27 cellular contexts compared by ENCODE assay signal in the genomic region with DNA sequence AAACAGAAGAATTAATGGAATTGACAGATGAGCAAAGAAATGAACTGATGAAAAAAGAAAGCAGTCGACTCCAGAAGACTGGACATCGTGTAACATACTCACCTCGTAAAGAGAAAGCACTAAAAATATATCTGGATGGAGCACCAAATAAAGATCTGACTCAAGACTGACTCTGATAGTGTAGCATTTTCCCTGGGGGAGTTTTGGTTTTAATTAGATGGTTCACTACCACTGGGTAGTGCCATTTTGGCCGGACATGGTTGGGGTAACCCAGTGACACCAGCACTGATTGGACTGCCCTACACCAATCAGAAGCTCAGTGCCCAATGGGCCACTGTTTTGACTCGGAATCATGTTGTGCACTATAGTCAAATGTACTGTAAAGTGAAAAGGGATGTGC. TPM values are rescaled to one million over a fixed set of nuclear protein-coding genes. Genes with fewer than 3 reads are reported as not detected.
"Had no signal": no experiment of that assay in that cellular context is flagged by ENCODE, and none has a peak within 500 bp of the region (broad histone marks: within the 10 kb centered on the region; RNA-seq: fewer than 3 reads in every experiment).

No MANE protein-coding gene starts in this region.

- H3K27me3 Mint-ChIP-seq: activated CD4-positive, alpha-beta memory T cell treated with anti-CD3 and anti-CD28 coated beads for 36 hours; activated CD4-positive, alpha-beta T cell treated with anti-CD3 and anti-CD28 coated beads for 36 hours; activated CD4-positive, alpha-beta T cell treated with anti-CD3 and anti-CD28 coated beads, Interleukin-2, amount 10 ng/mL, durations not matched to agents 24 days and 14 days; activated CD8-positive, alpha-beta memory T cell treated with anti-CD3 and anti-CD28 coated beads, Interleukin-2, amount 10 ng/mL, durations not matched to agents 7 days and 5 days; activated naive CD8-positive, alpha-beta T cell; activated T-cell treated with anti-CD3 and anti-CD28 coated beads, Interleukin-2, amount 50 U/mL, for 24 hours; central memory CD8-positive, alpha-beta T cell; effector memory CD8-positive, alpha-beta T cell had no signal

- H3K27ac Mint-ChIP-seq: activated CD4-positive, alpha-beta memory T cell treated with anti-CD3 and anti-CD28 coated beads for 36 hours; activated CD4-positive, alpha-beta T cell treated with anti-CD3 and anti-CD28 coated beads for 36 hours; activated CD4-positive, alpha-beta T cell treated with anti-CD3 and anti-CD28 coated beads, Interleukin-2, amount 10 ng/mL, durations not matched to agents 24 days and 14 days; activated CD8-positive, alpha-beta memory T cell treated with anti-CD3 and anti-CD28 coated beads, Interleukin-2, amount 10 ng/mL, durations not matched to agents 7 days and 5 days; activated CD8-positive, alpha-beta T cell treated with anti-CD3 and anti-CD28 coated beads, Interleukin-2, amount 10 ng/mL, durations not matched to agents 7 days and 5 days; activated naive CD8-positive, alpha-beta T cell; activated T-cell treated with anti-CD3 and anti-CD28 coated beads, Interleukin-2, amount 50 U/mL, for 24 hours; activated T-helper 1 cell treated with anti-CD3 and anti-CD28 coated beads, Interleukin-12 subunit alpha, Interleukin-12 subunit beta, Interleukin-2, Interleukin-4 antibody, amounts not matched to agents 30 ng/mL and 10 ng/mL and 1 ng/mL, durations not matched to agents 14 hours and 24 hours and 36 hours; effector memory CD8-positive, alpha-beta T cell had no signal

- H3K9me3 Mint-ChIP-seq: activated CD4-positive, alpha-beta memory T cell treated with anti-CD3 and anti-CD28 coated beads for 36 hours; activated CD4-positive, alpha-beta T cell treated with anti-CD3 and anti-CD28 coated beads, Interleukin-2, amount 10 ng/mL, durations not matched to agents 24 days and 14 days; activated T-cell treated with anti-CD3 and anti-CD28 coated beads, Interleukin-2, amount 50 U/mL, for 24 hours; activated T-helper 1 cell treated with anti-CD3 and anti-CD28 coated beads, Interleukin-12 subunit alpha, Interleukin-12 subunit beta, Interleukin-2, Interleukin-4 antibody, amounts not matched to agents 30 ng/mL and 10 ng/mL and 1 ng/mL, durations not matched to agents 14 hours and 24 hours and 36 hours; central memory CD8-positive, alpha-beta T cell; effector memory CD8-positive, alpha-beta T cell had no signal

- DNase-seq: activated CD4-positive, alpha-beta memory T cell treated with anti-CD3 and anti-CD28 coated beads for 36 hours; activated CD4-positive, alpha-beta T cell treated with anti-CD3 and anti-CD28 coated beads for 36 hours; activated CD4-positive, alpha-beta T cell treated with anti-CD3 and anti-CD28 coated beads, Interleukin-2, amount 10 ng/mL, durations not matched to agents 24 days and 14 days; activated CD4-positive, CD25-positive, alpha-beta regulatory T cell; activated CD4-positive, CD25-positive, alpha-beta regulatory T cell treated with anti-CD3 and anti-CD28 coated beads, Interleukin-2, amount 50 U/mL, for 72 hours; activated CD8-positive, alpha-beta memory T cell treated with anti-CD3 and anti-CD28 coated beads, Interleukin-2, amount 10 ng/mL, durations not matched to agents 7 days and 5 days; activated CD8-positive, alpha-beta memory T cell treated with anti-CD3 and anti-CD28 coated beads, Interleukin-2, amount 50 U/mL, for 4 hours; activated CD8-positive, alpha-beta T cell treated with anti-CD3 and anti-CD28 coated beads, Interleukin-2, amount 10 ng/mL, durations not matched to agents 7 days and 5 days; activated naive CD4-positive, alpha-beta T cell treated with anti-CD3 and anti-CD28 coated beads, Interleukin-2, amount 50 U/mL, for 16 hours; activated T-cell treated with anti-CD3 and anti-CD28 coated beads for 4 hours; activated T-cell treated with anti-CD3 and anti-CD28 coated beads, Interleukin-2, amount 50 U/mL, for 24 hours; amniotic stem cell; anterior cingulate cortex; brain microvascular endothelial cell; cortex of kidney; dermis blood vessel endothelial cell; effector CD4-positive, alpha-beta T cell; effector memory CD8-positive, alpha-beta T cell; foreskin fibroblast; glutamatergic neuron; heart left ventricle; T-helper 2 cell had no signal

- ATAC-seq: activated CD4-positive, alpha-beta T cell treated with anti-CD3 and anti-CD28 coated beads for 36 hours; activated CD8-positive, alpha-beta memory T cell treated with anti-CD3 and anti-CD28 coated beads, Interleukin-2, amount 10 ng/mL, durations not matched to agents 7 days and 5 days; activated CD8-positive, alpha-beta T cell treated with anti-CD3 and anti-CD28 coated beads, Interleukin-2, amount 10 ng/mL, durations not matched to agents 7 days and 5 days; effector memory CD8-positive, alpha-beta T cell; esophagus mucosa; heart left ventricle had no signal

- H3K4me3 Mint-ChIP-seq: activated CD4-positive, alpha-beta memory T cell treated with anti-CD3 and anti-CD28 coated beads for 36 hours; activated CD4-positive, alpha-beta T cell treated with anti-CD3 and anti-CD28 coated beads for 36 hours; activated CD4-positive, alpha-beta T cell treated with anti-CD3 and anti-CD28 coated beads, Interleukin-2, amount 10 ng/mL, durations not matched to agents 24 days and 14 days; activated CD8-positive, alpha-beta memory T cell treated with anti-CD3 and anti-CD28 coated beads, Interleukin-2, amount 10 ng/mL, durations not matched to agents 7 days and 5 days; activated CD8-positive, alpha-beta T cell treated with anti-CD3 and anti-CD28 coated beads, Interleukin-2, amount 10 ng/mL, durations not matched to agents 7 days and 5 days; activated naive CD8-positive, alpha-beta T cell; activated T-cell treated with anti-CD3 and anti-CD28 coated beads, Interleukin-2, amount 50 U/mL, for 24 hours; activated T-helper 1 cell treated with anti-CD3 and anti-CD28 coated beads, Interleukin-12 subunit alpha, Interleukin-12 subunit beta, Interleukin-2, Interleukin-4 antibody, amounts not matched to agents 30 ng/mL and 10 ng/mL and 1 ng/mL, durations not matched to agents 14 hours and 24 hours and 36 hours; central memory CD8-positive, alpha-beta T cell; effector memory CD8-positive, alpha-beta T cell had no signal

RNA-seq across cellular contexts. Expression of a gene that starts 52.4 kb away (rescaled TPM):
- total RNA-seq: activated CD4-positive, alpha-beta memory T cell treated with anti-CD3 and anti-CD28 coated beads for 36 hours; activated CD4-positive, alpha-beta T cell treated with anti-CD3 and anti-CD28 coated beads for 36 hours; activated CD4-positive, alpha-beta T cell treated with anti-CD3 and anti-CD28 coated beads, Interleukin-2, amount 10 ng/mL, durations not matched to agents 24 days and 14 days; activated CD8-positive, alpha-beta memory T cell treated with anti-CD3 and anti-CD28 coated beads, Interleukin-2, amount 10 ng/mL, durations not matched to agents 7 days and 5 days; activated T-helper 1 cell treated with anti-CD3 and anti-CD28 coated beads, Interleukin-12 subunit alpha, Interleukin-12 subunit beta, Interleukin-2, Interleukin-4 antibody, amounts not matched to agents 30 ng/mL and 10 ng/mL and 1 ng/mL, durations not matched to agents 14 hours and 24 hours and 36 hours; T-helper 1 cell treated with Interleukin-12 subunit alpha and Interleukin-12 subunit beta and Interleukin-4 antibody, amounts not matched to agents 30 ng/mL and 1 ng/mL, for 36 hours had no signal
